In genomic region chr5:173855162-173855994, GRCh38 we compare ENCODE assay signal across 1 cellular context.
TF ChIP-seq lines count a peak whose summit lies in the region.

No MANE protein-coding gene starts in this region.

TF ChIP-seq in H1, 55 proteins besides CTCF, POLR2A, EP300 and RAD21 (continued from another document):
- no peak for TF ChIP-seq CTBP2 (IDR thresholded peaks at IDR 0.05; ENCODE audit: borderline replicate concordance, insufficient read depth, insufficient read length, low read length)
